21 cellular contexts compared by ENCODE assay signal in genomic region chr10:28637346-28637745, GRCh38.
"Had no signal": no experiment of that assay in that cellular context is flagged by ENCODE, and none has a peak within 500 bp of the region (broad histone marks: within the 10 kb centered on the region; RNA-seq: fewer than 3 reads in every experiment).

No MANE protein-coding gene starts in this region.

- H3K27ac ChIP-seq: SJSA1, SK-N-MC had no signal

- H3K36me3 ChIP-seq: MG63, SJSA1 had no signal

- H3K4me3 ChIP-seq: MG63, SJSA1, SK-N-MC had no signal

- H3K27me3 ChIP-seq: MG63, SJSA1 had no signal

- DNase-seq: IMR-90, Karpas-422, KG1, MG63, NCI-H1092 treated with DMSO at 0.1 percent for 48 hours, NCI-H1436, NCI-H187, NCI-H2029, NCI-H2081 treated with DMSO at 0.1 percent for 48 hours, NCI-H2171, NCI-H226, NCI-H446, NCI-H510A, NCI-H526, Right ventricle myocardium superior, RPMI8226, SIG-M5 had no signal

- FAIRE-seq: HepG2, RCC 7860 had no signal

- H3K9me3 ChIP-seq: SJSA1 had no signal
